ENCODE assay signal across 13 cellular contexts in the genomic region with DNA sequence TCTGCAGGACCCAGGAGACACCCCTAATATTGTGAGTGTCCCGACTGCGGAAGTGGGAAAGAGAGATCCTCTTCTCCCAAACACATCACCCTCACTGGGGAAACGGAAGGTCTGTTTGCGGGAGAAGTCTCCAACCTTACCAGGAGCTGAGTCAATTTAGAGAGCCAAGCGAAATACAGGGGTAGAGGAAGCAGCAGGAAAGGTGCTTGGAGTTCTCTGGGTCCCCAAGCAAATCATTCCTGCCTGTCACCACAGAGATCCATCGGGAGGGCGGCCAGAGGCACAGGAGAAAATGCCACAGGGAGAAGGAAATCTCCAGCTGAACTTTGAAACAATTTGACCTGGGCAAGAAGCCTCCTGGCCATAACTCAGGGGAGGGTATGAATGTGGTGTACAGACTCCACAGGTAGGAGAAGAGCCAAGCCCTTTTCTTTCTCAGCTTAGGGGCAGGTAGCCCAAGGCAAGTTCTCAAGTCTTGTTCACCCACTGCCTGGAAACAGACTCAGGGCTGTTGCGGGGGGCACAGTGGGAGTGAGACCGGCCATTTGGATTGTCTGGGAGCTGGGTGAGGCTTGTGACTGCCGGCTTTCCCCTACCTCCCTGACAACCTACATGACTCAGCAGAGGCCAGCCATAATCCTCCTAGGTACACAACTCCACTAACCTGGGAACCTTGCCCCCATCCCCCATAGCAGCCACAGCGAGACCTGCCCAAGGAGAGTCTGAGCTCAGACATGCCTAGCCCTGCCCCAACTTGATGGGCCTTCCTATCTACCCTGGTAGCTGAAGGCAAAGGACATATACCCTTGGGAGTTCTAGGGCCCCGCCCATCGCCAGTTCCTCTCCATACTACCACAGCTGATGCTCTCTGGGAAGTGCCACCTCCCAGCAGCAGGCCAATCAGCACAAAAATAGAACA.
"Had no signal": no experiment of that assay in that cellular context is flagged by ENCODE, and none has a peak within 500 bp of the region (broad histone marks: within the 10 kb centered on the region; RNA-seq: fewer than 3 reads in every experiment).

No MANE protein-coding gene starts in this region.

- DNase-seq: activated CD4-positive, alpha-beta T cell treated with anti-CD3 and anti-CD28 coated beads, Interleukin-2, amount 50 U/mL, for 1 hour; activated CD8-positive, alpha-beta memory T cell treated with anti-CD3 and anti-CD28 coated beads, Interleukin-2, amount 50 U/mL, for 4 hours; activated naive CD4-positive, alpha-beta T cell treated with anti-CD3 and anti-CD28 coated beads for 36 hours; activated T-cell treated with anti-CD3 and anti-CD28 coated beads, Interleukin-2, amount 50 U/mL, for 4 hours; effector CD4-positive, alpha-beta T cell; foreskin fibroblast; hippocampal formation; nucleus accumbens; spleen; stimulated activated naive B cell treated with anti-CD40 and anti-IgM and Interleukin-4, amounts not matched to agents 10 μg/mL and 1 μg/mL and 100 μg/mL, for 72 hours had no signal

- H3K27ac ChIP-seq: coronary artery, spleen had no signal

- H3K27me3 ChIP-seq: spleen had no signal

- FAIRE-seq: islet of Langerhans had no signal

- H3K4me3 ChIP-seq: coronary artery, lung, spleen had no signal

- ATAC-seq: activated T-cell treated with anti-CD3 and anti-CD28 coated beads, Interleukin-2, amount 50 U/mL, for 4 hours; stimulated activated naive B cell treated with anti-CD40 and anti-IgM and Interleukin-4, amounts not matched to agents 10 μg/mL and 1 μg/mL and 100 μg/mL, for 72 hours had no signal

- H3K4me1 ChIP-seq: spleen had no signal

- H3K36me3 ChIP-seq: spleen had no signal
